8 cellular contexts compared by ENCODE assay signal in the genomic region with DNA sequence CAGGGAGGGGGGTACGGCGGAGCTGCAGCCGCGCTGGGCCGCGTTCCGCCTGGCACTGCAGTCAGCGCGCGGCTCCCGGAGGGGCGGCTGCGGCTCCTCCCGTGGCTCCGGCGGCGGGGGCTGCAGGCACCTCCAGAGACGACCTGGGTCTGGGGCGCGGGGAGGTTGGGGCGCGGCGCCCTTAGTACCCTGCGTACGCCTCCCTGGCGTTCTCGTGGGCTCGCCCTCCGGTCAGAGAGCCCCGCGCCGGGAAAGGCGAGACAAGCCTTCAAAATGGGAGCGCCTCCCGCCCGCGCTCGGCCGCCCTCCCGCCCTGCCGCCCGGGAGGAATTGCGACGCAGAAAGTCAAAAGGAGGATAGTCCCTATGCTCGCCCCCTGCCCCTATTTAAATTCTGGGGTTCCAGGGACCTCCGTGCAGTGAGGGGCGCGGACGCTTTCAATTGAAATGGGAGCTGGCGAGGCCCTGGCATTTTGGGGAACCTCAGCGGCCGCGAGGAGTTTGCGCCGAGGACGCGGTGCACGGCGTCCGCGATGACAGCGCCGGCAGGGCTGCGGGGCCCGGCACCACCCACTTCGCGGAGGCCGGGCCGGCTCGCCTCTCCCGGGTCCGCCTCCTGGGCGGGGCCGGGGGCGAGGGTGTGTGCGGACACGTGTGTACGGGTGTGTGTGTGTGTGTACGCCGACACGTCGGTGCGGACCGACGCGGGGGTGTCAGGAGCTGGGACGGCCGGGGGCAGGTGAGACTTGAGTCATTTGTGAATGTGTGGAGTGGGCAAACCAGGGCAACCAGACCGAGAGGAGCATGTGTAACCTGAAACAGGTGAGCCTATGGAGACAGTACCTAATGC. TPM values are rescaled to one million over a fixed set of nuclear protein-coding genes. Genes with fewer than 3 reads are reported as not detected.
DNase-seq lines count a peak whose midpoint lies in the region; ATAC-seq and TF ChIP-seq lines count a peak whose summit lies in the region.

No MANE protein-coding gene starts in this region.

- peak overlapping the region; percentile 90 for H3K9ac ChIP-seq in adipocyte (ENCODE audit: low read length)

- TF ChIP-seq CTCF in heart right ventricle (IDR thresholded peaks at IDR 0.05) = no peak
- no peak for TF ChIP-seq CTCF in upper lobe of right lung (IDR thresholded peaks at IDR 0.05)

- TF ChIP-seq EP300 in Ishikawa (IDR thresholded peaks at IDR 0.05; ENCODE audit: borderline replicate concordance) = no peak

- peaks cover 16% of the 10 kb centered on the region for H3K4me1 ChIP-seq in adipocyte (ENCODE audit: control insufficient read depth, insufficient read depth, low read length)
- H3K4me1 ChIP-seq in heart right ventricle = peaks cover 6 to 49% (median 32%) of the 10 kb centered on the region in 9 donors
- H3K4me1 ChIP-seq in upper lobe of right lung = peaks cover 10% of the 10 kb centered on the region

- H3K36me3 ChIP-seq in adipocyte (ENCODE audit: control insufficient read depth, insufficient read depth, low read length, severe bottlenecking) = peaks cover 18% of the 10 kb centered on the region
- H3K36me3 ChIP-seq in heart right ventricle = peaks cover 0 to 25% (median 0%) of the 10 kb centered on the region in 9 donors
- H3K36me3 ChIP-seq in upper lobe of right lung = peaks cover 22% of the 10 kb centered on the region

- H3K9me3 ChIP-seq in adipocyte (ENCODE audit: control insufficient read depth, low read length) (no peaks in the 10 kb centered on the region), heart right ventricle (no peaks in the 10 kb centered on the region), upper lobe of right lung (no peaks in the 10 kb centered on the region)

- TF ChIP-seq RAD21 in Ishikawa (IDR thresholded peaks at IDR 0.05; ENCODE audit: low read depth) = no peak

- WGBS in heart right ventricle, 2 donors = 1% methylated on average over 89 of the region's 89 CpGs

- H3K27ac ChIP-seq in heart right ventricle (peak overlapping the region; percentile 82 to 99 (median 96)), upper lobe of right lung (peak overlapping the region; percentile 97)

- no peaks in the 10 kb centered on the region for H3K27me3 ChIP-seq in adipocyte (replicated peaks; ENCODE audit: control insufficient read depth, insufficient read depth, low read length)
- no peaks in the 10 kb centered on the region for H3K27me3 ChIP-seq in heart right ventricle
- H3K27me3 ChIP-seq in upper lobe of right lung = no peaks in the 10 kb centered on the region

- ATAC-seq in GM21619 (IDR thresholded peaks at IDR 0.05; ENCODE audit: unreplicated experiment) (peak; percentile 73), heart right ventricle (peak; percentile 91 to 95 (median 92)), upper lobe of right lung (peak; percentile 96)

- H3K4me3 ChIP-seq in adipocyte (ENCODE audit: low read length) (peak overlapping the region; percentile 87), heart right ventricle (peak overlapping the region; percentile 77 to 98 (median 92)), upper lobe of right lung (peak overlapping the region; percentile 98)

- intact Hi-C loops in heart right ventricle (cut with DNase I) (loop anchor here in 6 of 10 donors (5.0 to 10.0 kb wide), 4 partner anchors 62 to 308 kb away; a partner anchor contains a TSS), posterior vena cava (cut with DNase I) (loop anchor here in 1 of 2 donors (10.0 kb wide), 1 partner anchor 62 kb away; no protein-coding TSS in a partner anchor), upper lobe of right lung (cut with DNase I) (no loop called here)

- peak; percentile 80 for DNase-seq in ELR (ENCODE audit: low read depth)
- DNase-seq in SW480 (ENCODE audit: low spot score) = peak; percentile 57
- peak; percentile 91 for DNase-seq in adipocyte (ENCODE audit: low read depth)
- DNase-seq in heart right ventricle = peak; percentile 77 to 84
- peak; percentile 94 for DNase-seq in posterior vena cava (ENCODE audit: low spot score)
- DNase-seq in upper lobe of right lung = peak; percentile 94

TF ChIP-seq in Ishikawa, 13 proteins besides CTCF, POLR2A, EP300 and RAD21:
- TF ChIP-seq, protein P1, sequence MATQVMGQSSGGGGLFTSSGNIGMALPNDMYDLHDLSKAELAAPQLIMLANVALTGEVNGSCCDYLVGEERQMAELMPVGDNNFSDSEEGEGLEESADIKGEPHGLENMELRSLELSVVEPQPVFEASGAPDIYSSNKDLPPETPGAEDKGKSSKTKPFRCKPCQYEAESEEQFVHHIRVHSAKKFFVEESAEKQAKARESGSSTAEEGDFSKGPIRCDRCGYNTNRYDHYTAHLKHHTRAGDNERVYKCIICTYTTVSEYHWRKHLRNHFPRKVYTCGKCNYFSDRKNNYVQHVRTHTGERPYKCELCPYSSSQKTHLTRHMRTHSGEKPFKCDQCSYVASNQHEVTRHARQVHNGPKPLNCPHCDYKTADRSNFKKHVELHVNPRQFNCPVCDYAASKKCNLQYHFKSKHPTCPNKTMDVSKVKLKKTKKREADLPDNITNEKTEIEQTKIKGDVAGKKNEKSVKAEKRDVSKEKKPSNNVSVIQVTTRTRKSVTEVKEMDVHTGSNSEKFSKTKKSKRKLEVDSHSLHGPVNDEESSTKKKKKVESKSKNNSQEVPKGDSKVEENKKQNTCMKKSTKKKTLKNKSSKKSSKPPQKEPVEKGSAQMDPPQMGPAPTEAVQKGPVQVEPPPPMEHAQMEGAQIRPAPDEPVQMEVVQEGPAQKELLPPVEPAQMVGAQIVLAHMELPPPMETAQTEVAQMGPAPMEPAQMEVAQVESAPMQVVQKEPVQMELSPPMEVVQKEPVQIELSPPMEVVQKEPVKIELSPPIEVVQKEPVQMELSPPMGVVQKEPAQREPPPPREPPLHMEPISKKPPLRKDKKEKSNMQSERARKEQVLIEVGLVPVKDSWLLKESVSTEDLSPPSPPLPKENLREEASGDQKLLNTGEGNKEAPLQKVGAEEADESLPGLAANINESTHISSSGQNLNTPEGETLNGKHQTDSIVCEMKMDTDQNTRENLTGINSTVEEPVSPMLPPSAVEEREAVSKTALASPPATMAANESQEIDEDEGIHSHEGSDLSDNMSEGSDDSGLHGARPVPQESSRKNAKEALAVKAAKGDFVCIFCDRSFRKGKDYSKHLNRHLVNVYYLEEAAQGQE (IDR thresholded peaks at IDR 0.05; ENCODE audit: low read depth) = no peak
- TF ChIP-seq CREB1 (IDR thresholded peaks at IDR 0.05; ENCODE audit: low read depth) (no peak), FOXM1 (IDR thresholded peaks at IDR 0.05; ENCODE audit: borderline replicate concordance, low read depth) (0 out of 2 replicates have a peak, but pooled peaks have one; percentile 8), EGR1 (IDR thresholded peaks at IDR 0.05) (peak; percentile 65), TCF12 (IDR thresholded peaks at IDR 0.05; ENCODE audit: low read depth) (no peak; the same call in 1 of the 2 replicates), CEBPB (IDR thresholded peaks at IDR 0.05) (no peak), NFIC (IDR thresholded peaks at IDR 0.05) (no peak), TAF1 (IDR thresholded peaks at IDR 0.05; ENCODE audit: low read depth) (no peak), TEAD4 (IDR thresholded peaks at IDR 0.05) (no peak), ZBTB7A (IDR thresholded peaks at IDR 0.05; ENCODE audit: low read depth) (no peak; the same call in 1 of the 2 replicates), YY1 (IDR thresholded peaks at IDR 0.05; ENCODE audit: low read depth) (no peak)
- TF ChIP-seq, protein P2, sequence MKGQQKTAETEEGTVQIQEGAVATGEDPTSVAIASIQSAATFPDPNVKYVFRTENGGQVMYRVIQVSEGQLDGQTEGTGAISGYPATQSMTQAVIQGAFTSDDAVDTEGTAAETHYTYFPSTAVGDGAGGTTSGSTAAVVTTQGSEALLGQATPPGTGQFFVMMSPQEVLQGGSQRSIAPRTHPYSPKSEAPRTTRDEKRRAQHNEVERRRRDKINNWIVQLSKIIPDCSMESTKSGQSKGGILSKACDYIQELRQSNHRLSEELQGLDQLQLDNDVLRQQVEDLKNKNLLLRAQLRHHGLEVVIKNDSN (IDR thresholded peaks at IDR 0.05) = peak; percentile 73
- TF ChIP-seq, protein P3, sequence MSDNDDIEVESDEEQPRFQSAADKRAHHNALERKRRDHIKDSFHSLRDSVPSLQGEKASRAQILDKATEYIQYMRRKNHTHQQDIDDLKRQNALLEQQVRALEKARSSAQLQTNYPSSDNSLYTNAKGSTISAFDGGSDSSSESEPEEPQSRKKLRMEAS (IDR thresholded peaks at IDR 0.05) = peak; percentile 93

RNA-seq across cellular contexts. Expression of a gene that starts 0.5 kb away (rescaled TPM):
- total RNA-seq in heart right ventricle = 10 to 100 TPM; 40.6 to 62.6 (median 47.2) TPM
- polyA plus RNA-seq in heart right ventricle = 10 to 100 TPM in 1 of 2 donors, 1 to 10 TPM in 1; 8.5 to 13.2 TPM
- 10 to 100 TPM; 27.1 to 53.6 TPM for total RNA-seq in posterior vena cava
- total RNA-seq in upper lobe of right lung = 50.0 TPM

Comparison
In these comparisons a context has a peak if more than half of its experiments do, and no peak if none do; other contexts are left out.
1. Peak in every context shown above with its lines: DNase-seq, ATAC-seq, H3K4me3 ChIP-seq and H3K27ac ChIP-seq.